ENCODE assay signal across 16 cellular contexts in the genomic region with DNA sequence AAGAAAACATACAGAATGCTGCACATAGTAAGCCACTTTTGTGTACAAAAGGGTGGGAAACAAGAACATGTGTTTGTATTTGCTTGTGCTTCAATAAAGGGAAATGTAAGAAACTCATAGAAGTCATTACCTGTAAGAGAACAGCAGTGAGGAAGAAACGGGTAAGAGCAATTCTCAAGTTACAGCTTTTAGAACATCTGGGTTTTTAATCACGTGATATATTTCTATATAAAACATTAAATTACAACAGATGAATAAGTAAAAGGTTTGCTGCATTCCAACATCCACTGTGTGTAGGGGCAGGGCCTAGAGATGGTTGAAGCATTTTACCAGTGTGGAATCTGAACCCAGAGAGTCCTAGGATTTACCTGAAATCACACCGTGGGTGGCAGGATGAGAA. TPM values are rescaled to one million over a fixed set of nuclear protein-coding genes. Genes with fewer than 3 reads are reported as not detected.
DNase-seq lines count a peak whose midpoint lies in the region; ATAC-seq, FAIRE-seq and TF ChIP-seq lines count a peak whose summit lies in the region.
"Had no signal": no experiment of that assay in that cellular context is flagged by ENCODE, and none has a peak within 500 bp of the region (broad histone marks: within the 10 kb centered on the region; RNA-seq: fewer than 3 reads in every experiment).

No MANE protein-coding gene starts in this region.

- H4K8ac ChIP-seq in mesenchymal stem cell (ENCODE audit: low read length): no peak overlapping the region

- no peak for TF ChIP-seq POLR2A in GM12878 (IDR thresholded peaks at IDR 0.05; ENCODE audit: low read depth, low read length)

- 47% methylated on average over 3 of the region's 3 CpGs for WGBS in GM12878 (ENCODE audit: insufficient coverage, insufficient replicate concordance, low lambda C conversion rate, missing lambda C conversion rate)
- 100% methylated on average over 1 of the region's 3 CpGs for WGBS in mesenchymal stem cell

- H3K9ac ChIP-seq in BLaER1 treated with 17β-estradiol and CSF1 and Interleukin-3, amounts not matched to agents 10 nM and 100 nM: no peak overlapping the region
- H3K9ac ChIP-seq in Loucy (ENCODE audit: low read depth, low read length, poor library complexity, severe bottlenecking) (no peak overlapping the region), GM12878 (ENCODE audit: control insufficient read depth, insufficient read depth, low read length) (no peak overlapping the region), mesenchymal stem cell (ENCODE audit: low read length) (no peak overlapping the region)

- no peaks in the 10 kb centered on the region for H3K36me3 ChIP-seq in BLaER1 treated with 17β-estradiol and CSF1 and Interleukin-3, amounts not matched to agents 10 nM and 100 nM
- H3K36me3 ChIP-seq in Loucy (ENCODE audit: insufficient read depth, low read length) (no peaks in the 10 kb centered on the region), GM12878 (ENCODE audit: control insufficient read depth in 2 of 2, insufficient read depth in 2 of 2, low read length in 1 of 2) (no peaks in the 10 kb centered on the region), mesenchymal stem cell (ENCODE audit: control insufficient read depth in 1 of 2, insufficient read depth in 2 of 2, low read depth in 1 of 2, low read length in 2 of 2) (no peaks in the 10 kb centered on the region)

- in situ Hi-C loops in GM12878 (cut with MboI): no loop called here

- CTCF ChIA-PET in GM12878 (lab: Yijun Ruan, JAX): no interaction called here

- no peaks in the 10 kb centered on the region for H3K9me3 ChIP-seq in BLaER1 treated with 17β-estradiol and CSF1 and Interleukin-3, amounts not matched to agents 10 nM and 100 nM (replicated peaks in 1 of 11)
- no peaks in the 10 kb centered on the region for H3K9me3 ChIP-seq in Loucy (ENCODE audit: insufficient read depth, low read depth, low read length)
- no peaks in the 10 kb centered on the region for H3K9me3 ChIP-seq in GM12878 (replicated peaks; ENCODE audit: control insufficient read depth, insufficient read depth, low read length)
- no peaks in the 10 kb centered on the region for H3K9me3 ChIP-seq in mesenchymal stem cell (ENCODE audit: control insufficient read depth, low read length)

- H3K4me1 ChIP-seq in BLaER1 treated with 17β-estradiol and CSF1 and Interleukin-3, amounts not matched to agents 10 nM and 100 nM: peaks cover 15 to 22% (median 18%) of the 10 kb centered on the region in 10 experiments
- H3K4me1 ChIP-seq in Loucy (ENCODE audit: insufficient read depth, low read length, poor library complexity, severe bottlenecking) (peaks cover 19% of the 10 kb centered on the region), GM12878 (ENCODE audit: control insufficient read depth, insufficient read depth, low read length) (peaks cover 8% of the 10 kb centered on the region), mesenchymal stem cell (ENCODE audit: control insufficient read depth, insufficient read depth, low read depth, low read length) (peaks cover 23% of the 10 kb centered on the region)

- no peak overlapping the region for H2BK12ac ChIP-seq in mesenchymal stem cell (ENCODE audit: low read length in 2 of 2)

- intact Hi-C loops in GM12878 (cut with micrococcal nuclease; ENCODE audit: unreplicated experiment): no loop called here

- H2BK15ac ChIP-seq in mesenchymal stem cell (ENCODE audit: low read depth, poor library complexity, severe bottlenecking): no peak overlapping the region

- H3K4me3 ChIP-seq in BLaER1 treated with 17β-estradiol and CSF1 and Interleukin-3, amounts not matched to agents 10 nM and 100 nM: no peak overlapping the region
- peak overlapping the region; percentile 8 for H3K4me3 ChIP-seq in Loucy (ENCODE audit: low read length, poor library complexity, severe bottlenecking)
- H3K4me3 ChIP-seq in GM12878: no peak overlapping the region
- H3K4me3 ChIP-seq in mesenchymal stem cell (ENCODE audit: insufficient read depth in 1 of 2, low read depth in 1 of 2, low read length in 2 of 2): no peak overlapping the region

- H3K4me2 ChIP-seq in BLaER1 treated with 17β-estradiol and CSF1 and Interleukin-3, amounts not matched to agents 10 nM and 100 nM: peak overlapping the region; percentile 67 to 91 (median 81)
- peak overlapping the region; percentile 29 for H3K4me2 ChIP-seq in Loucy (ENCODE audit: low read depth, low read length, poor library complexity, severe bottlenecking)
- peak overlapping the region; percentile 15; the same call in 1 of the 2 replicates for H3K4me2 ChIP-seq in GM12878 (ENCODE audit: control insufficient read depth, insufficient read depth)
- H3K4me2 ChIP-seq in mesenchymal stem cell (ENCODE audit: low read length, poor library complexity, severe bottlenecking): no peak overlapping the region

- no peak overlapping the region for H3K4ac ChIP-seq in mesenchymal stem cell (ENCODE audit: low read depth in 1 of 2, low read length in 2 of 2)

- H3K18ac ChIP-seq in mesenchymal stem cell (ENCODE audit: low read depth in 1 of 2, low read length in 2 of 2): no peak overlapping the region

- SMC1A ChIA-PET in GM12878 (lab: Charles Lee; ENCODE audit: uncharacterized antibody, unreplicated experiment): no interaction called here

- H2BK5ac ChIP-seq in mesenchymal stem cell (ENCODE audit: low read depth, low read length, poor library complexity, severe bottlenecking): no peak overlapping the region

- no peak for TF ChIP-seq EP300 in GM12878 (IDR thresholded peaks at IDR 0.05; ENCODE audit: borderline replicate concordance in 1 of 2, control insufficient read depth in 1 of 2, low read depth in 2 of 2, low read length in 2 of 2)

- ATAC-seq in GM12878 (no peak), HG03439 (IDR thresholded peaks at IDR 0.05; ENCODE audit: unreplicated experiment) (no peak), HG03520 (IDR thresholded peaks at IDR 0.05; ENCODE audit: unreplicated experiment) (no peak)
- ATAC-seq in stimulated activated naive CD8-positive, alpha-beta T cell treated with anti-CD3 and anti-CD28 coated beads, Interleukin-15, Interleukin-2, amounts not matched to agents 100 U/mL and 50 U/mL, for 24 hours: no peak

- DNase-seq in GM12878 (ENCODE audit: low read depth, low spot score) (no peak), mesenchymal stem cell (no peak)
- DNase-seq in stimulated activated naive CD8-positive, alpha-beta T cell treated with anti-CD3 and anti-CD28 coated beads, Interleukin-15, Interleukin-2, amounts not matched to agents 100 U/mL and 50 U/mL, for 24 hours: no peak
- DNase-seq: CD4-positive, alpha-beta T cell; H7; NCI-H1436; NCI-H2029; NCI-H2171; NCI-H446; NCI-H69; NK-92 treated with Interleukin-12 subunit alpha and Interleukin-12 subunit beta, amount 100 ng/mL, for 24 hours had no signal

- H3K79me2 ChIP-seq in Loucy (ENCODE audit: insufficient read depth, low read length) (no peaks in the 10 kb centered on the region), GM12878 (ENCODE audit: control insufficient read depth, insufficient read depth, low read length) (no peaks in the 10 kb centered on the region)

- no TSS peak for BruUV-seq in GM12878 (replicated peaks; lab: Mats Ljungman, UMichigan)

- H4K20me1 ChIP-seq in BLaER1 treated with 17β-estradiol and CSF1 and Interleukin-3, amounts not matched to agents 10 nM and 100 nM: no peaks in the 10 kb centered on the region
- H4K20me1 ChIP-seq in Loucy (ENCODE audit: insufficient read depth, low read length, poor library complexity, severe bottlenecking) (no peaks in the 10 kb centered on the region), GM12878 (ENCODE audit: control insufficient read depth, insufficient read depth) (no peaks in the 10 kb centered on the region)

- H3K27ac ChIP-seq in BLaER1 treated with 17β-estradiol and CSF1 and Interleukin-3, amounts not matched to agents 10 nM and 100 nM: peak overlapping the region in 1 of 11 experiments; percentile 52; a peak in 1 of 22 replicates
- H3K27ac ChIP-seq in GM12878 (ENCODE audit: control insufficient read depth, insufficient read depth) (no peak overlapping the region), mesenchymal stem cell (ENCODE audit: low read length, poor library complexity, severe bottlenecking) (peak overlapping the region; percentile 22)

- POLR2A ChIA-PET in GM12878 (lab: Charles Lee): interaction anchor here (0.7 kb wide), 2 partner anchors 10 to 100 kb away, joined by 3 to 5 read pairs; no protein-coding TSS in a partner anchor

- RAD21 ChIA-PET in GM12878 (lab: Charles Lee; ENCODE audit: unreplicated experiment): interaction anchor here (1.0 kb wide), 1 partner anchor 67 kb away, joined by 4 read pairs; no protein-coding TSS in a partner anchor

- FAIRE-seq in GM12878 (lab: Jason Lieb, UNC): no peak
- FAIRE-seq: HTR-8/SVneo had no signal

- no peak for TF ChIP-seq RAD21 in GM12878 (IDR thresholded peaks at IDR 0.05; ENCODE audit: insufficient read depth, low read depth, low read length)

- H4K91ac ChIP-seq in mesenchymal stem cell (ENCODE audit: low read length): no peak overlapping the region

- H3K23ac ChIP-seq in mesenchymal stem cell (ENCODE audit: low read length in 2 of 2): no peak overlapping the region

- no peak overlapping the region for H2BK120ac ChIP-seq in mesenchymal stem cell (ENCODE audit: low read depth, low read length)

- no peaks in the 10 kb centered on the region for H3K27me3 ChIP-seq in BLaER1 treated with 17β-estradiol and CSF1 and Interleukin-3, amounts not matched to agents 10 nM and 100 nM
- H3K27me3 ChIP-seq in Loucy (ENCODE audit: insufficient read depth, low read length, poor library complexity, severe bottlenecking) (no peaks in the 10 kb centered on the region), GM12878 (replicated peaks in 1 of 2; ENCODE audit: control insufficient read depth in 2 of 2, insufficient read depth in 2 of 2, low read length in 1 of 2) (no peaks in the 10 kb centered on the region), mesenchymal stem cell (ENCODE audit: control insufficient read depth in 1 of 2, insufficient read depth in 1 of 2, low read length in 2 of 2) (no peaks in the 10 kb centered on the region)

- no peak overlapping the region for H2AK5ac ChIP-seq in mesenchymal stem cell (ENCODE audit: low read length, severe bottlenecking)

- TF ChIP-seq CTCF in Loucy (conservative IDR thresholded peaks at IDR 0.05; ENCODE audit: low read length) (no peak), GM12878 (IDR thresholded peaks at IDR 0.05 in 2 of 3, conservative IDR thresholded peaks at IDR 0.05 in 1 of 3; ENCODE audit: control insufficient read depth in 2 of 3, extremely low read depth in 1 of 3, insufficient read depth in 1 of 3, low read depth in 3 of 3, low read length in 3 of 3) (no peak)

- no peak overlapping the region for H3K14ac ChIP-seq in mesenchymal stem cell (ENCODE audit: low read length in 2 of 2)

- H3K9me2 ChIP-seq in Loucy (replicated peaks; ENCODE audit: low read depth, low read length): no peaks in the 10 kb centered on the region

- H3F3A ChIP-seq in Loucy (ENCODE audit: low read depth): no peaks in the 10 kb centered on the region

- H3K79me1 ChIP-seq in mesenchymal stem cell (replicated peaks; ENCODE audit: low read length, poor library complexity, severe bottlenecking): no peaks in the 10 kb centered on the region

- H2AFZ ChIP-seq in Loucy (ENCODE audit: low read length) (no peak overlapping the region), GM12878 (ENCODE audit: control insufficient read depth, low read depth, low read length) (no peak overlapping the region), mesenchymal stem cell (ENCODE audit: low read depth, low read length) (no peak overlapping the region)

RNA-seq across cellular contexts. Expression of gene FAM50B, which starts 36.6 kb away (rescaled TPM):
- 1.2 TPM in 2 replicates for total RNA-seq in GM12878 (2013; cell fraction: nucleolus; rRNA removed)
- total RNA-seq in GM12878 (2014; rRNA removed) (8.0 and 8.2 TPM in 2 replicates), GM12878 (2014; rRNA removed; fragmentation: Illumina TruSeq; extraction: Trizol) (2.8 and 3.5 TPM in 2 replicates), GM12878 (2021) (9.3 and 10.0 TPM in 2 replicates)
- polyA plus RNA-seq in GM12878 (2011; ENCODE audit: low read depth): 2.5 TPM
- polyA plus RNA-seq in GM12878 (2011; rRNA removed) (0.35 and 0.58 TPM in 2 replicates), GM12878 (2014; fragmentation: Illumina TruSeq; extraction: Trizol) (1.5 and 2.8 TPM in 2 replicates), GM12878 (2014; fragmentation: Nextera tagmentation; extraction: Ambion mirVana) (1 to 10 TPM in 1 of 2 experiments, under 1 TPM in 1; 0.69 to 1.1 TPM), GM12878 (2014; rRNA removed) (10.2 and 11.9 TPM in 2 replicates), GM12878 (2016; fragmentation: Nextera tagmentation; extraction: Ambion mirVana) (1 to 10 TPM; 9.3 to 9.6 TPM)
- polyA plus RNA-seq in GM12878 (2011; cell fraction: cytosol; rRNA removed): 0.58 and 0.84 TPM in 2 replicates
- polyA plus RNA-seq in GM12878 (2011; cell fraction: nucleus; rRNA removed): 0.64 and 1.1 TPM in 2 replicates
- 5.9 and 6.8 TPM in 2 replicates for polyA plus RNA-seq in GM12878 (2012)
- polyA minus RNA-seq in GM12878 (2011; rRNA and poly(A)+ RNA removed): 0.22 and 0.41 TPM in 2 replicates
- not detected in 2 replicates for polyA minus RNA-seq in GM12878 (2011; cell fraction: cytosol; rRNA and poly(A)+ RNA removed)
- 0.73 TPM in 1 of 2 replicates, not detected in the other for polyA minus RNA-seq in GM12878 (2011; cell fraction: nucleus; rRNA and poly(A)+ RNA removed)
- polyA plus RNA-seq in mesenchymal stem cell (2013, experiment 1 of 2): 2.1 TPM
- 2.1 TPM for polyA plus RNA-seq in mesenchymal stem cell (2013, experiment 2 of 2)
